1 cellular context compared by ENCODE assay signal in the genomic region with DNA sequence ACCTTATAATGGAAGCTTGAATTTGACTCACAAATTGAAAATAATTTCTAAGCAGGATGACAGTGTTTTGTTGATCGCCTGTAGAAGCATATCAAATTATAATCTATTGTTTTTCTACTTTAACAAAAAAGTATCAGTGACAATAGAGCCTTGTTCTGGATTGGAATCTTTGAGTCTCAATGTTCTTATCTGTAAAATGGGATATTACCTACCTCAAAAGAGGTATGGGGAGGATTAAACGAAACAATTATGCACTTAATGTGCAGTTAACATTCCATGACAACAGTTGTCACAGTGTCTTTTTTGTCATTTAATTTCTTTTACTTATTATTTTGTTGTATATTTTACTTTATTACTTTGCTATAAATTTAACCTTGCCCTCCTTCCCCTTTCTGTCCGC.
TF ChIP-seq lines count a peak whose summit lies in the region.

No MANE protein-coding gene starts in this region.

TF ChIP-seq in GM12878, 131 proteins besides CTCF, POLR2A, EP300 and RAD21 (continued from another document):
- TF ChIP-seq, protein P1, sequence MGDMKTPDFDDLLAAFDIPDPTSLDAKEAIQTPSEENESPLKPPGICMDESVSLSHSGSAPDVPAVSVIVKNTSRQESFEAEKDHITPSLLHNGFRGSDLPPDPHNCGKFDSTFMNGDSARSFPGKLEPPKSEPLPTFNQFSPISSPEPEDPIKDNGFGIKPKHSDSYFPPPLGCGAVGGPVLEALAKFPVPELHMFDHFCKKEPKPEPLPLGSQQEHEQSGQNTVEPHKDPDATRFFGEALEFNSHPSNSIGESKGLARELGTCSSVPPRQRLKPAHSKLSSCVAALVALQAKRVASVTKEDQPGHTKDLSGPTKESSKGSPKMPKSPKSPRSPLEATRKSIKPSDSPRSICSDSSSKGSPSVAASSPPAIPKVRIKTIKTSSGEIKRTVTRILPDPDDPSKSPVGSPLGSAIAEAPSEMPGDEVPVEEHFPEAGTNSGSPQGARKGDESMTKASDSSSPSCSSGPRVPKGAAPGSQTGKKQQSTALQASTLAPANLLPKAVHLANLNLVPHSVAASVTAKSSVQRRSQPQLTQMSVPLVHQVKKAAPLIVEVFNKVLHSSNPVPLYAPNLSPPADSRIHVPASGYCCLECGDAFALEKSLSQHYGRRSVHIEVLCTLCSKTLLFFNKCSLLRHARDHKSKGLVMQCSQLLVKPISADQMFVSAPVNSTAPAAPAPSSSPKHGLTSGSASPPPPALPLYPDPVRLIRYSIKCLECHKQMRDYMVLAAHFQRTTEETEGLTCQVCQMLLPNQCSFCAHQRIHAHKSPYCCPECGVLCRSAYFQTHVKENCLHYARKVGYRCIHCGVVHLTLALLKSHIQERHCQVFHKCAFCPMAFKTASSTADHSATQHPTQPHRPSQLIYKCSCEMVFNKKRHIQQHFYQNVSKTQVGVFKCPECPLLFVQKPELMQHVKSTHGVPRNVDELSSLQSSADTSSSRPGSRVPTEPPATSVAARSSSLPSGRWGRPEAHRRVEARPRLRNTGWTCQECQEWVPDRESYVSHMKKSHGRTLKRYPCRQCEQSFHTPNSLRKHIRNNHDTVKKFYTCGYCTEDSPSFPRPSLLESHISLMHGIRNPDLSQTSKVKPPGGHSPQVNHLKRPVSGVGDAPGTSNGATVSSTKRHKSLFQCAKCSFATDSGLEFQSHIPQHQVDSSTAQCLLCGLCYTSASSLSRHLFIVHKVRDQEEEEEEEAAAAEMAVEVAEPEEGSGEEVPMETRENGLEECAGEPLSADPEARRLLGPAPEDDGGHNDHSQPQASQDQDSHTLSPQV (IDR thresholded peaks at IDR 0.05), result no peak
- TF ChIP-seq STAT3 (IDR thresholded peaks at IDR 0.05; ENCODE audit: low read depth, low read length), result no peak
- TF ChIP-seq FOS (IDR thresholded peaks at IDR 0.05; ENCODE audit: borderline replicate concordance, extremely low read depth, insufficient read length), result no peak
- no peak for TF ChIP-seq SUZ12 (IDR thresholded peaks at IDR 0.05; ENCODE audit: unreplicated experiment)
- TF ChIP-seq SMC3 (IDR thresholded peaks at IDR 0.05; ENCODE audit: borderline replicate concordance, low read length), result no peak
- no peak for TF ChIP-seq SMAD1 (IDR thresholded peaks at IDR 0.05; ENCODE audit: low read depth, partially characterized antibody)
